ENCODE assay signal across 18 cellular contexts in the genomic region with DNA sequence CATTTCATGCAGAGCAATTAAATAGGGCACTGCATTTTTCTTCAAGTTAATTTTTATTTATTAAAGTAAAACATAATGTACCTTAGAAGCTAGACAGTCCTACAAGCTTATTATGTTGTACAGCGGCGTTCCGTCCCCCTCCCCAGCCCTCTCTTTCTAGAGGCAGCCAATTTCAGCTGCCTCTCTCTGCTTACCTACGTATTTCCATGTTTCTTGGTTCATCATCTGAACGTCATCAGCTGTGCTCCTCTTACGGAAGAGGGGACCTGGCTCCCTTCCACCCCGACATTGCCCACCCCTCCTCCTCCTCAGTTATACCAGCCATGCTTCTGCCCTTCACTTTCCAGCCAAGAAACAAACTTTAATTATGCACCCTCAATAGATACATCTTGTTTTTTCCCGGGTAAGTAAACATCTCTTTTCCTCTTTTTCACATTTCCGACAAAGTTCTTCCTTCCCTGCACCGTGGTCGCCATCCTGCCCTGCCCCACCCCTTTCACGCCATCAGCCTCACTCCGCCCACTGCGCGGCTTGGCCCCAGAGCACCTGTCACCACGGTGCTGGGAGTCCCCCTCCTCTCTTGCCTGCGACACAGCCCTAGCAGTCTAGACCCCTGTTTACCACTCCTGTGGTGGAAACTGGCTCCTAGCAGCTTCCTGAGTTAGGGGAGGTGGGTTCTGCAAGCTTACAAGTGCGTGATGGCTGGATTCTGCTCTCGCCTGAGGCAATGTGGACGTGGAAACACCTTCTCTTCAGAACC. TPM values are rescaled to one million over a fixed set of nuclear protein-coding genes. Genes with fewer than 3 reads are reported as not detected.
DNase-seq lines count a peak whose midpoint lies in the region; ATAC-seq and TF ChIP-seq lines count a peak whose summit lies in the region.
"Had no signal": no experiment of that assay in that cellular context is flagged by ENCODE, and none has a peak within 500 bp of the region (broad histone marks: within the 10 kb centered on the region; RNA-seq: fewer than 3 reads in every experiment).

No MANE protein-coding gene starts in this region.

- no peak overlapping the region for H3K27ac Mint-ChIP-seq in activated T-cell treated with anti-CD3 and anti-CD28 coated beads, Interleukin-2, amount 50 U/mL, for 24 hours
- H3K27ac Mint-ChIP-seq: GM23338; T-helper 1 cell treated with Interleukin-12 subunit alpha and Interleukin-12 subunit beta and Interleukin-4 antibody, amounts not matched to agents 30 μg/mL and 1 μg/mL, for 36 hours had no signal

- peak; percentile 16 for DNase-seq in activated T-cell treated with anti-CD3 and anti-CD28 coated beads, Interleukin-2, amount 50 U/mL, for 24 hours
- DNase-seq in activated T-cell treated with anti-CD3 and anti-CD28 coated beads, Interleukin-2, amount 50 U/mL, for 48 hours, result no peak
- DNase-seq in WERI-Rb-1 (peak; percentile 5), left lung (peak; percentile 20 to 48), uterus (peak; percentile 3 to 9), DMS153 (lab: John Stamatoyannopoulos, UW) (no peak), NCI-H345 treated with DMSO at 0.1 percent for 48 hours (lab: John Stamatoyannopoulos, UW; ENCODE audit: unreplicated experiment) (no peak)
- DNase-seq: activated gamma-delta T cell treated with Interleukin-2 at 50 U/mL for 16 hours; NCI-H1694 treated with DMSO at 0.1 percent for 48 hours; stimulated activated CD4-positive, alpha-beta T cell treated with anti-CD3 and anti-CD28 coated beads, Interleukin-12 subunit alpha, Interleukin-12 subunit beta, amount 100 ng/mL, for 4 hours had no signal

- no peaks in the 10 kb centered on the region for H3K4me1 Mint-ChIP-seq in activated T-cell treated with anti-CD3 and anti-CD28 coated beads, Interleukin-2, amount 50 U/mL, for 24 hours (ENCODE audit: low read depth)
- H3K4me1 Mint-ChIP-seq: GM23338 had no signal

- ATAC-seq in left lung (no peak), GM18867 (IDR thresholded peaks at IDR 0.05; ENCODE audit: unreplicated experiment) (no peak)
- ATAC-seq: A549, natural killer cell had no signal

- H3K9me3 ChIP-seq in WERI-Rb-1 (ENCODE audit: severe bottlenecking), result peaks cover under 1% of the 10 kb centered on the region
- peaks cover 0 to 8% of the 10 kb centered on the region in 2 donors for H3K9me3 ChIP-seq in left lung
- no peaks in the 10 kb centered on the region for H3K9me3 ChIP-seq in uterus
- H3K9me3 ChIP-seq: A549, ascending aorta, suprapubic skin had no signal

- no peak for TF ChIP-seq POLR2A in uterus (IDR thresholded peaks at IDR 0.05)

- H3K4me3 ChIP-seq in WERI-Rb-1 (ENCODE audit: low read depth, low read length) (no peak overlapping the region), left lung (no peak overlapping the region), uterus (no peak overlapping the region)
- H3K4me3 ChIP-seq: A549, ascending aorta, GM23338, suprapubic skin had no signal

- H3K36me3 Mint-ChIP-seq in activated T-cell treated with anti-CD3 and anti-CD28 coated beads, Interleukin-2, amount 50 U/mL, for 24 hours (ENCODE audit: low read depth), result peaks cover 89% of the 10 kb centered on the region

- no peaks in the 10 kb centered on the region for H3K27me3 Mint-ChIP-seq in activated T-cell treated with anti-CD3 and anti-CD28 coated beads, Interleukin-2, amount 50 U/mL, for 24 hours

- H3K4me3 Mint-ChIP-seq in activated T-cell treated with anti-CD3 and anti-CD28 coated beads, Interleukin-2, amount 50 U/mL, for 24 hours, result no peak overlapping the region
- H3K4me3 Mint-ChIP-seq: GM23338; natural killer cell; T-helper 1 cell treated with Interleukin-12 subunit alpha and Interleukin-12 subunit beta and Interleukin-4 antibody, amounts not matched to agents 30 μg/mL and 1 μg/mL, for 36 hours had no signal

- H3K36me3 ChIP-seq in WERI-Rb-1 (no peaks in the 10 kb centered on the region), left lung (peaks cover 0 to 85% of the 10 kb centered on the region in 2 donors), uterus (no peaks in the 10 kb centered on the region)

- H3K27ac ChIP-seq in WERI-Rb-1, result no peak overlapping the region
- no peak overlapping the region for H3K27ac ChIP-seq in left lung
- H3K27ac ChIP-seq in uterus, result no peak overlapping the region
- H3K27ac ChIP-seq: A549, ascending aorta, C4-2B, suprapubic skin had no signal

- H3K27me3 ChIP-seq in WERI-Rb-1 (ENCODE audit: insufficient read depth, low read depth, severe bottlenecking) (no peaks in the 10 kb centered on the region), left lung (no peaks in the 10 kb centered on the region), uterus (no peaks in the 10 kb centered on the region)
- H3K27me3 ChIP-seq: ascending aorta, suprapubic skin had no signal

- H3K9me3 Mint-ChIP-seq in activated T-cell treated with anti-CD3 and anti-CD28 coated beads, Interleukin-2, amount 50 U/mL, for 24 hours, result peaks cover 6% of the 10 kb centered on the region

- intact Hi-C loops in left lung (cut with DNase I), result no loop called here
- intact Hi-C loops in uterus (cut with DNase I; ENCODE audit: low total_unique reads), result no loop called here

- H3K4me1 ChIP-seq in left lung (peaks cover 4% of the 10 kb centered on the region in 2 donors), uterus (no peaks in the 10 kb centered on the region)
- H3K4me1 ChIP-seq: A549, ascending aorta, suprapubic skin had no signal

- TF ChIP-seq CTCF in WERI-Rb-1 (IDR thresholded peaks at IDR 0.05; ENCODE audit: low read depth, low read length) (no peak), left lung (IDR thresholded peaks at IDR 0.05) (no peak), uterus (IDR thresholded peaks at IDR 0.05) (no peak)

RNA-seq across cellular contexts. Expression of gene SLC37A1, which starts 57.9 kb away (rescaled TPM):
- total RNA-seq in left lung (10 to 100 TPM; 22.4 to 26.8 TPM), uterus (1 to 10 TPM; 2.3 to 8.8 (median 6.3) TPM)

Comparison
In these comparisons a context has a peak if more than half of its experiments do, and no peak if none do; other contexts are left out.
1. DNase-seq: peak in activated T-cell treated with anti-CD3 and anti-CD28 coated beads, Interleukin-2, amount 50 U/mL, for 24 hours (single experiment), WERI-Rb-1 (single experiment), left lung (2 of 2) and uterus (2 of 2); none in activated T-cell treated with anti-CD3 and anti-CD28 coated beads, Interleukin-2, amount 50 U/mL, for 48 hours (0 of 2), DMS153 (single experiment) and NCI-H345 treated with DMSO at 0.1 percent for 48 hours (single experiment).